8 cellular contexts compared by ENCODE assay signal in genomic region chr7:101126651-101127459, GRCh38. TPM values are rescaled to one million over a fixed set of nuclear protein-coding genes. Genes with fewer than 3 reads are reported as not detected.
A peak's percentile ranks its signal among the peaks of the same experiment; 100 is the strongest.
DNase-seq lines count a peak whose midpoint lies in the region; ATAC-seq and TF ChIP-seq lines count a peak whose summit lies in the region.

Gene SERPINE1 (plus strand): TSS chr7:101127104. CDS start chr7:101128394, 1,290 bp downstream.

- in situ Hi-C loops in KBM-7 (cut with MboI; ENCODE audit: low pct_unique_long_range_greater_than_20kb, low sequenced_read_pairs): no loop called here

- no peaks in the 10 kb centered on the region for H3K27me3 ChIP-seq in lower lobe of right lung (ENCODE audit: low read depth)

- peak; percentile 20 for TF ChIP-seq CTCF in lower lobe of right lung (IDR thresholded peaks at IDR 0.05)

- peak; percentile 24 for DNase-seq in COLO668 (lab: John Stamatoyannopoulos, UW; ENCODE audit: unreplicated experiment)
- DNase-seq in KBM-7: peak; percentile 89
- peak; percentile 37 to 56 for DNase-seq in activated CD4-positive, alpha-beta T cell treated with anti-CD3 and anti-CD28 coated beads for 4 hours
- DNase-seq in ecto neural progenitor cell (ENCODE audit: low spot score): peak; percentile 71
- peak; percentile 83 for DNase-seq in lower lobe of right lung
- DNase-seq in stimulated activated CD8-positive, alpha-beta memory T cell treated with anti-CD3 and anti-CD28 coated beads, Interleukin-4, amount 100 ng/mL, for 4 hours (ENCODE audit: low read depth in 2 of 2, low spot score in 1 of 2): peak; percentile 16 to 48
- DNase-seq in NCI-H510A (lab: John Stamatoyannopoulos, UW): no peak

- H3K4me3 ChIP-seq in lower lobe of right lung: peak within 1 kb of the TSS; percentile 44

- H3K4me1 ChIP-seq in lower lobe of right lung: peaks cover 65% of the 10 kb centered on the region

- H3K9me3 ChIP-seq in lower lobe of right lung: no peaks in the 10 kb centered on the region

- intact Hi-C loops in lower lobe of right lung (cut with DNase I): no loop called here

- H3K27ac ChIP-seq in lower lobe of right lung: peak within 1 kb of the TSS; percentile 71

- peaks cover 11% of the 10 kb centered on the region for H3K36me3 ChIP-seq in lower lobe of right lung

- ATAC-seq in GM19324 (IDR thresholded peaks at IDR 0.05; ENCODE audit: low FRiP score, unreplicated experiment) (peak; percentile 10), lower lobe of right lung (peak; percentile 78 to 91)

RNA-seq across cellular contexts. Expression of gene SERPINE1, which starts in this region (rescaled TPM):
- 15.4 TPM for total RNA-seq in lower lobe of right lung
